16 cellular contexts compared by ENCODE assay signal in the genomic region with DNA sequence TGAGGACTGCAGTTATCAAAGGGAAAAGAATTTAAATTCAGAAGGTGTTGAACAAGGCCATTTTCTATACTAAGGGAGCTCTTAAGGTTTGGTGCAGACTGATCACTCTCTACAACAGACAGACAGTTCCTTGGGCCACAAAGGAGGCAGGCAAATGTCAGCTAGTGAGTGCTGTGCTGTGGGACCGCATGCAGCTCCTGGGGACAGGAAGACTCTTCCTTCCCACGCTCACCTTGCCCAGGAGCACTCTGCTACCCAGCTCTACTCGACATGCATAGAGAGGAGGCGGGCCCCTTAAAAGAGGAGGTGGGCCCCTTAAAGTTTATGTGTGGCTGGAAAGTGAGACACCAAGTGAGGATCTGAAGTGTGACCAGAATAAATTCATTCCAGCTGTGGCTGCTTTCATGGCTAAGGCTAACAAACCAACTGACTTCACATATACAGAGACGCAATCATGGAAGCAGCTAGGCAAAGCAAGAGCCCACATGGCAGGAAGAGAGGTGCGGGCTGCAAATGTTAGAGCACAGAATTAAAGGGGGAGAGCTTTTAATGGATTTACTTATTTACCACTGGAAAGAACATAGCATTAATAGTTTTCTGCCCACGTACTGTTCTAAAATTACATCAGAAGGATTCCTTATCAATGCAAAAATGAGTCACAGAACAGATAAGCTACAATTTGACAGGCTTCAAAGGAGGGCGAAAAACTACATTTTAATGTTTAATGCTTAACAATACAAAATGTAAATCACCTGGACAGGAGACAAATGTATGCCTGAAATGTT.
A peak's percentile ranks its signal among the peaks of the same experiment; 100 is the strongest.
DNase-seq lines count a peak whose midpoint lies in the region; ATAC-seq and TF ChIP-seq lines count a peak whose summit lies in the region.
"Had no signal": no experiment of that assay in that cellular context is flagged by ENCODE, and none has a peak within 500 bp of the region (broad histone marks: within the 10 kb centered on the region; RNA-seq: fewer than 3 reads in every experiment).

No MANE protein-coding gene starts in this region.

- intact Hi-C loops in left ventricle myocardium inferior (cut with micrococcal nuclease) = no loop called here

- ATAC-seq in stimulated activated effector memory CD8-positive, alpha-beta T cell treated with anti-CD3 and anti-CD28 coated beads, Interleukin-12 subunit alpha, Interleukin-12 subunit beta, amount 100 ng/mL, for 72 hours = no peak
- no peak for ATAC-seq in HG03457 (IDR thresholded peaks at IDR 0.05; ENCODE audit: unreplicated experiment)
- no peak for ATAC-seq in esophagus mucosa
- ATAC-seq: activated T-cell treated with anti-CD3 and anti-CD28 coated beads, Interleukin-2, amount 50 U/mL, for 4 hours had no signal

- H3K27ac ChIP-seq in HEK293 (ENCODE audit: extremely low read depth, low read depth, low read length) (no peak overlapping the region), brain microvascular endothelial cell (peak overlapping the region; percentile 5), left ventricle myocardium inferior (replicated peaks) (peak overlapping the region; percentile 53)
- H3K27ac ChIP-seq: HL-60, KMS-11 had no signal

- H3K4me3 Mint-ChIP-seq in stimulated activated effector memory CD8-positive, alpha-beta T cell treated with anti-CD3 and anti-CD28 coated beads, Interleukin-12 subunit alpha, Interleukin-12 subunit beta, amount 100 ng/mL, for 72 hours = no peak overlapping the region
- H3K4me3 Mint-ChIP-seq: activated naive CD8-positive, alpha-beta T cell treated with anti-CD3 and anti-CD28 coated beads for 36 hours; activated T-cell treated with anti-CD3 and anti-CD28 coated beads, Interleukin-2, amount 50 U/mL, for 4 hours had no signal

- H3K4me3 ChIP-seq in AG09309 (ENCODE audit: control insufficient read depth, low read depth, low read length) (no peak overlapping the region), HEK293 (ENCODE audit: low read depth, low read length) (no peak overlapping the region), brain microvascular endothelial cell (ENCODE audit: low read depth, low read length) (no peak overlapping the region), left ventricle myocardium inferior (no peak overlapping the region)

- CTCF ChIA-PET in HEK293 (lab: Yijun Ruan, JAX) = interaction anchor here (1.0 to 1.6 kb wide), 2 partner anchors 25 to 27 kb away, joined by 3 to 7 read pairs; no protein-coding TSS in a partner anchor

- in situ Hi-C loops in brain microvascular endothelial cell (cut with HindIII; ENCODE audit: low pct_ligation_motif_present, low sequenced_read_pairs) = no loop called here

- H3K4me1 ChIP-seq in HEK293 (ENCODE audit: control insufficient read depth, insufficient read depth, low read length) (no peaks in the 10 kb centered on the region; the same call in 1 of the 2 replicates), left ventricle myocardium inferior (peaks cover 20% of the 10 kb centered on the region)

- H3K9me3 ChIP-seq in HEK293 (ENCODE audit: control insufficient read depth, insufficient read depth, low read depth, low read length) (no peaks in the 10 kb centered on the region), left ventricle myocardium inferior (replicated peaks) (no peaks in the 10 kb centered on the region)

- H3K36me3 ChIP-seq in HEK293 (ENCODE audit: control insufficient read depth in 2 of 2, insufficient read depth in 1 of 2, low read length in 2 of 2) (peaks cover 18 to 35% of the 10 kb centered on the region in 2 experiments), brain microvascular endothelial cell (replicated peaks) (peaks cover 14% of the 10 kb centered on the region), left ventricle myocardium inferior (peaks cover 65% of the 10 kb centered on the region)

- H3K36me3 Mint-ChIP-seq in stimulated activated effector memory CD8-positive, alpha-beta T cell treated with anti-CD3 and anti-CD28 coated beads, Interleukin-12 subunit alpha, Interleukin-12 subunit beta, amount 100 ng/mL, for 72 hours = peaks cover 69% of the 10 kb centered on the region

- no peak overlapping the region for H3K27ac Mint-ChIP-seq in stimulated activated effector memory CD8-positive, alpha-beta T cell treated with anti-CD3 and anti-CD28 coated beads, Interleukin-12 subunit alpha, Interleukin-12 subunit beta, amount 100 ng/mL, for 72 hours
- H3K27ac Mint-ChIP-seq: activated naive CD8-positive, alpha-beta T cell treated with anti-CD3 and anti-CD28 coated beads for 36 hours had no signal

- POLR2A ChIA-PET in HEK293 (lab: Yijun Ruan, JAX) = no interaction called here

- TF ChIP-seq CTCF in AG09309 (IDR thresholded peaks at IDR 0.05; ENCODE audit: control insufficient read depth, insufficient read depth, low read depth, low read length, missing control alignments) (no peak), HEK293 (tag by site-specific recombination; IDR thresholded peaks at IDR 0.05) (no peak), brain microvascular endothelial cell (IDR thresholded peaks at IDR 0.05; ENCODE audit: low read depth, low read length, missing control alignments) (no peak), left ventricle myocardium inferior (IDR thresholded peaks at IDR 0.05; ENCODE audit: borderline replicate concordance) (no peak)

- H3K9me3 Mint-ChIP-seq in stimulated activated effector memory CD8-positive, alpha-beta T cell treated with anti-CD3 and anti-CD28 coated beads, Interleukin-12 subunit alpha, Interleukin-12 subunit beta, amount 100 ng/mL, for 72 hours = no peaks in the 10 kb centered on the region
- H3K9me3 Mint-ChIP-seq: activated naive CD8-positive, alpha-beta T cell treated with anti-CD3 and anti-CD28 coated beads for 36 hours; activated T-cell treated with anti-CD3 and anti-CD28 coated beads, Interleukin-2, amount 50 U/mL, for 4 hours had no signal

- no peaks in the 10 kb centered on the region for H3K4me1 Mint-ChIP-seq in stimulated activated effector memory CD8-positive, alpha-beta T cell treated with anti-CD3 and anti-CD28 coated beads, Interleukin-12 subunit alpha, Interleukin-12 subunit beta, amount 100 ng/mL, for 72 hours
- H3K4me1 Mint-ChIP-seq: activated naive CD8-positive, alpha-beta T cell treated with anti-CD3 and anti-CD28 coated beads for 36 hours had no signal

- DNase-seq in AG09309 (ENCODE audit: low read depth) = peak; percentile 5
- peak; percentile 14 for DNase-seq in brain microvascular endothelial cell
- no peak for DNase-seq in left ventricle myocardium inferior
- no peak for DNase-seq in SKM-1 treated with dmso at 0.1 percent for 144 hours (lab: John Stamatoyannopoulos, UW; ENCODE audit: unreplicated experiment)
- DNase-seq in stimulated activated effector memory CD8-positive, alpha-beta T cell treated with anti-CD3 and anti-CD28 coated beads, Interleukin-12 subunit alpha, Interleukin-12 subunit beta, amount 100 ng/mL, for 72 hours (ENCODE audit: low spot score in 2 of 2) = no peak
- DNase-seq: activated CD4-positive, alpha-beta T cell treated with anti-CD3 and anti-CD28 coated beads for 48 hours; activated naive CD8-positive, alpha-beta T cell treated with anti-CD3 and anti-CD28 coated beads for 36 hours; activated T-cell treated with anti-CD3 and anti-CD28 coated beads, Interleukin-2, amount 50 U/mL, for 4 hours; NCI-H1105; SHP77 treated with DMSO at 0.1 percent for 48 hours; stimulated activated CD4-positive, alpha-beta T cell treated with anti-CD3 and anti-CD28 coated beads, Interleukin-4, amount 100 ng/mL, for 1 hour had no signal

- no peaks in the 10 kb centered on the region for H3K27me3 ChIP-seq in brain microvascular endothelial cell (replicated peaks)
- no peaks in the 10 kb centered on the region for H3K27me3 ChIP-seq in left ventricle myocardium inferior (ENCODE audit: low read depth)

TF ChIP-seq in HEK293, 187 proteins besides CTCF, POLR2A, EP300 and RAD21:
- TF ChIP-seq, protein P1, sequence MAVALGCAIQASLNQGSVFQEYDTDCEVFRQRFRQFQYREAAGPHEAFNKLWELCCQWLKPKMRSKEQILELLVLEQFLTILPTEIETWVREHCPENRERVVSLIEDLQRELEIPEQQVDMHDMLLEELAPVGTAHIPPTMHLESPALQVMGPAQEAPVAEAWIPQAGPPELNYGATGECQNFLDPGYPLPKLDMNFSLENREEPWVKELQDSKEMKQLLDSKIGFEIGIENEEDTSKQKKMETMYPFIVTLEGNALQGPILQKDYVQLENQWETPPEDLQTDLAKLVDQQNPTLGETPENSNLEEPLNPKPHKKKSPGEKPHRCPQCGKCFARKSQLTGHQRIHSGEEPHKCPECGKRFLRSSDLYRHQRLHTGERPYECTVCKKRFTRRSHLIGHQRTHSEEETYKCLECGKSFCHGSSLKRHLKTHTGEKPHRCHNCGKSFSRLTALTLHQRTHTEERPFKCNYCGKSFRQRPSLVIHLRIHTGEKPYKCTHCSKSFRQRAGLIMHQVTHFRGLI (tag by site-specific recombination; IDR thresholded peaks at IDR 0.05) = no peak
- TF ChIP-seq, protein P2, sequence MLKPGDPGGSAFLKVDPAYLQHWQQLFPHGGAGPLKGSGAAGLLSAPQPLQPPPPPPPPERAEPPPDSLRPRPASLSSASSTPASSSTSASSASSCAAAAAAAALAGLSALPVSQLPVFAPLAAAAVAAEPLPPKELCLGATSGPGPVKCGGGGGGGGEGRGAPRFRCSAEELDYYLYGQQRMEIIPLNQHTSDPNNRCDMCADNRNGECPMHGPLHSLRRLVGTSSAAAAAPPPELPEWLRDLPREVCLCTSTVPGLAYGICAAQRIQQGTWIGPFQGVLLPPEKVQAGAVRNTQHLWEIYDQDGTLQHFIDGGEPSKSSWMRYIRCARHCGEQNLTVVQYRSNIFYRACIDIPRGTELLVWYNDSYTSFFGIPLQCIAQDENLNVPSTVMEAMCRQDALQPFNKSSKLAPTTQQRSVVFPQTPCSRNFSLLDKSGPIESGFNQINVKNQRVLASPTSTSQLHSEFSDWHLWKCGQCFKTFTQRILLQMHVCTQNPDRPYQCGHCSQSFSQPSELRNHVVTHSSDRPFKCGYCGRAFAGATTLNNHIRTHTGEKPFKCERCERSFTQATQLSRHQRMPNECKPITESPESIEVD (tag by site-specific recombination; IDR thresholded peaks at IDR 0.05) = peak; percentile 14; the same call in 1 of the 2 replicates
TF ChIP-seq in HEK293: peak in this region for 1.

Comparison
In these comparisons a context has a peak if more than half of its experiments do, and no peak if none do; other contexts are left out.
1. DNase-seq: peak in AG09309 (single experiment) and brain microvascular endothelial cell (single experiment); none in left ventricle myocardium inferior (single experiment), SKM-1 treated with dmso at 0.1 percent for 144 hours (single experiment) and stimulated activated effector memory CD8-positive, alpha-beta T cell treated with anti-CD3 and anti-CD28 coated beads, Interleukin-12 subunit alpha, Interleukin-12 subunit beta, amount 100 ng/mL, for 72 hours (0 of 2).